ENCODE assay signal across 10 cellular contexts in the genomic region with DNA sequence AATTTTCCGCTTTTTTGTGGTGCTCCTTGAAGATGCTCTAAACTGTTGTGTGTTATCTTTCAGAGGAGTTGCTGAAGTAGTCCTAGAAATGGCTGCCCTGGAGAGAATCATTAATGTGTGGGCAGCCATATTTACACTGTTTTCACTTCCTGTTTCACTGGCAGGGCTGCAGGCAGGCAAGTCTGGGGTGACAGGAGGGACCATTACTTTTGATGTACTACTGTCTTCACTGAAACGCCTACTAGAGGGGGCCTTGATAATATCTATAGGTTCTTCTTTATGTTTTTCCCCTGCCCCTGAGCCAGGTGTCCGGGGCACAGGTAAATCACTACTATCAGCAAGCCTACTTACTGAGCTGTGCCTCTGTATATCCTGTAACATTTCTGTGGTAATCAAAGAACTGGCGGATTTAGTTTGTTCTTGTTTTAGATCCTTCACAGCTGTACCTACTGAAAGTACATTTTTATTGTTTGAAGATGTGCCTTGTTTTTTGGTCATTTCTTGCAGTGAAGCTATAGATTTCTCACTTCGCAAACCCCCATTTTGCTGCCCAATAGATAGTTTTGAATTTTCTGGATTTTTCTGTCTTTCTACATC. TPM values are rescaled to one million over a fixed set of nuclear protein-coding genes. Genes with fewer than 3 reads are reported as not detected.
DNase-seq lines count a peak whose midpoint lies in the region; ATAC-seq and TF ChIP-seq lines count a peak whose summit lies in the region.
"Had no signal": no experiment of that assay in that cellular context is flagged by ENCODE, and none has a peak within 500 bp of the region (broad histone marks: within the 10 kb centered on the region; RNA-seq: fewer than 3 reads in every experiment).

No MANE protein-coding gene starts in this region.

- H3K36me3 ChIP-seq in A673 (ENCODE audit: insufficient read depth, low read length, poor library complexity, severe bottlenecking) = peaks cover 56% of the 10 kb centered on the region
- H3K36me3 ChIP-seq in OCI-LY3 (replicated peaks; ENCODE audit: low read depth, low read length) = peaks cover 21% of the 10 kb centered on the region
- H3K36me3 ChIP-seq in testis (ENCODE audit: low read depth, missing control alignments) = no peaks in the 10 kb centered on the region

- H3K9ac ChIP-seq in OCI-LY3 (ENCODE audit: low read length) = no peak overlapping the region
- H3K9ac ChIP-seq: BLaER1 treated with 17β-estradiol and CSF1 and Interleukin-3, amounts not matched to agents 10 nM and 100 nM had no signal

- intact Hi-C loops in A673 (cut with micrococcal nuclease; ENCODE audit: unreplicated experiment) = no loop called here
- intact Hi-C loops in testis (cut with DNase I; ENCODE audit: low total_unique reads) = no loop called here

- peak; percentile 97 for ATAC-seq in GM19025 (IDR thresholded peaks at IDR 0.05; ENCODE audit: low read depth, unreplicated experiment)
- ATAC-seq in HG02943 (IDR thresholded peaks at IDR 0.05; ENCODE audit: low read depth, unreplicated experiment) = peak; percentile 99

- H2AFZ ChIP-seq in OCI-LY3 (ENCODE audit: low read depth, low read length) = peak overlapping the region; percentile 54; the same call in 1 of the 2 replicates

- TF ChIP-seq CTCF in A673 (conservative IDR thresholded peaks at IDR 0.05; ENCODE audit: low read depth, low read length) = no peak
- TF ChIP-seq CTCF in OCI-LY3 (IDR thresholded peaks at IDR 0.05; ENCODE audit: low read depth, low read length) = no peak
- no peak for TF ChIP-seq CTCF in testis (IDR thresholded peaks at IDR 0.05)

- H3K27ac ChIP-seq in A673 (ENCODE audit: low read depth, low read length, poor library complexity, severe bottlenecking) (no peak overlapping the region), OCI-LY3 (ENCODE audit: low read length) (peak overlapping the region; percentile 70), testis (no peak overlapping the region)

- no peaks in the 10 kb centered on the region for H3K79me2 ChIP-seq in OCI-LY3 (ENCODE audit: low read length)

- H3K9me3 ChIP-seq in A673 (ENCODE audit: low read depth, low read length, poor library complexity, severe bottlenecking) (no peaks in the 10 kb centered on the region), OCI-LY3 (ENCODE audit: insufficient read depth, low read length) (no peaks in the 10 kb centered on the region), testis (no peaks in the 10 kb centered on the region)
- H3K9me3 ChIP-seq: BLaER1 treated with 17β-estradiol and CSF1 and Interleukin-3, amounts not matched to agents 10 nM and 100 nM had no signal

- no peaks in the 10 kb centered on the region for H3K27me3 ChIP-seq in A673 (replicated peaks; ENCODE audit: insufficient read depth, low read depth, low read length, poor library complexity)
- no peaks in the 10 kb centered on the region for H3K27me3 ChIP-seq in OCI-LY3 (ENCODE audit: low read depth, low read length)
- no peaks in the 10 kb centered on the region for H3K27me3 ChIP-seq in testis
- H3K27me3 ChIP-seq: BLaER1 treated with 17β-estradiol and CSF1 and Interleukin-3, amounts not matched to agents 10 nM and 100 nM had no signal

- H4K20me1 ChIP-seq in OCI-LY3 (ENCODE audit: insufficient read depth, low read length) = no peaks in the 10 kb centered on the region
- H4K20me1 ChIP-seq: BLaER1 treated with 17β-estradiol and CSF1 and Interleukin-3, amounts not matched to agents 10 nM and 100 nM had no signal

- 94 to 96% methylated on average over 5 of the region's 5 CpGs for WGBS in testis, 2 donors

- DNase-seq in A673 (ENCODE audit: low spot score) = no peak
- no peak for DNase-seq in cortex of kidney (lab: John Stamatoyannopoulos, UW)
- DNase-seq in HT-29 (ENCODE audit: low spot score) = no peak
- DNase-seq in testis = no peak
- no peak for DNase-seq in middle frontal gyrus (ENCODE audit: extremely low spot score, low spot score)
- DNase-seq: activated CD8-positive, alpha-beta memory T cell treated with anti-CD3 and anti-CD28 coated beads for 24 hours had no signal

- CTCF ChIA-PET in A673 (lab: Charles Lee) = no interaction called here

- peak overlapping the region; percentile 59 for H3K4me2 ChIP-seq in OCI-LY3 (ENCODE audit: low read length)
- H3K4me2 ChIP-seq: BLaER1 treated with 17β-estradiol and CSF1 and Interleukin-3, amounts not matched to agents 10 nM and 100 nM had no signal

- POLR2A ChIA-PET in A673 (lab: Charles Lee; ENCODE audit: low non-redundant PET) = no interaction called here

- no peak overlapping the region for H3K4me3 ChIP-seq in A673 (ENCODE audit: low read depth, low read length, poor library complexity, severe bottlenecking)
- H3K4me3 ChIP-seq in OCI-LY3 (ENCODE audit: low read length) = peak overlapping the region; percentile 36; the same call in 1 of the 2 replicates
- no peak overlapping the region for H3K4me3 ChIP-seq in testis
- H3K4me3 ChIP-seq: BLaER1 treated with 17β-estradiol and CSF1 and Interleukin-3, amounts not matched to agents 10 nM and 100 nM had no signal

- BruUV-seq in A673 (replicated peaks; lab: Mats Ljungman, UMichigan) = TSS peak; percentile 32

- TF ChIP-seq POLR2A in testis (IDR thresholded peaks at IDR 0.05) = no peak

- H3K4me1 ChIP-seq in A673 (ENCODE audit: insufficient read depth, low read length, poor library complexity, severe bottlenecking) = no peaks in the 10 kb centered on the region
- peaks cover 25% of the 10 kb centered on the region for H3K4me1 ChIP-seq in OCI-LY3 (ENCODE audit: low read length)
- H3K4me1 ChIP-seq in testis = no peaks in the 10 kb centered on the region

RNA-seq across cellular contexts. Expression of gene ACAT1, which starts 39.7 kb away (rescaled TPM):
- total RNA-seq in A673 (2021) (108 and 118 TPM in 2 replicates), testis (10 to 100 TPM; 60.5 to 78.4 TPM)
- 28.3 and 36.7 TPM in 2 replicates for total RNA-seq in HT-29 (2014; rRNA removed; shearing (Covaris generic))
- 174 TPM for polyA plus RNA-seq in testis (ENCODE audit: insufficient read depth, low read depth, low replicate concordance)
